Comparison of ENCODE assay signal across 28 cellular contexts in the genomic region with DNA sequence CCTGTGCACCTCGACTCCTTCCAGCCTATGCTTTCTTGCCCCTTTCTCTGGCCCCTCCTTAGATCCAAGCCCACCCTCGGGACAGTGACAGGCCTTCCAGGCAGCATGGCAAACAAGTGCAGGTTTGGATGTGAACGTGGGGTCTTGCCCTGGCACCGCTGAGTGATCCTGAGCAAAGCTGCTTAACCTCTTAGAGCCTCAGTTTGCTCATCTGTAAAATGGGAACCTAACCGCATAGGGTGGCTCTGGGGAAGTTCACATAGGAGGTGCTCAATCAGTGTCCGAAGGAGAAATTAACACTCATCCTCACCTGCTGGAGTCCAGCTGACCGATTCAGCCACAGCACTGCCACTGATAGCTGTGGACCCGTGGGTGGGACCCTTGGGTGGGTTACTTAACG. TPM values are rescaled to one million over a fixed set of nuclear protein-coding genes. Genes with fewer than 3 reads are reported as not detected.
"Had no signal": no experiment of that assay in that cellular context is flagged by ENCODE, and none has a peak within 500 bp of the region (broad histone marks: within the 10 kb centered on the region; RNA-seq: fewer than 3 reads in every experiment).

No MANE protein-coding gene starts in this region.

- H3K27me3 ChIP-seq: gastroesophageal sphincter had no signal

- DNase-seq: activated CD4-positive, alpha-beta memory T cell treated with anti-CD3 and anti-CD28 coated beads, Interleukin-2, amount 10 ng/mL, durations not matched to agents 7 days and 5 days; activated CD4-positive, alpha-beta T cell treated with anti-CD3 and anti-CD28 coated beads for 1 hour; activated CD4-positive, alpha-beta T cell treated with anti-CD3 and anti-CD28 coated beads, Interleukin-2, amount 10 ng/mL, durations not matched to agents 7 days and 5 days; activated CD8-positive, alpha-beta memory T cell treated with anti-CD3 and anti-CD28 coated beads, Interleukin-2, amount 50 U/mL, for 48 hours; activated gamma-delta T cell; activated naive CD4-positive, alpha-beta T cell treated with anti-CD3 and anti-CD28 coated beads, Interleukin-2, amount 10 ng/mL, durations not matched to agents 7 days and 5 days; activated T-cell treated with anti-CD3 and anti-CD28 coated beads, Interleukin-2, amount 50 U/mL, for 24 hours; amniotic stem cell; central memory CD4-positive, alpha-beta T cell; effector CD8-positive, alpha-beta T cell; erythroblast; hippocampal formation; left colon; mammary epithelial cell; midbrain; naive thymus-derived CD8-positive, alpha-beta T cell; stimulated activated CD4-positive, alpha-beta T cell treated with anti-CD3 and anti-CD28 coated beads, Interleukin-4, amount 100 ng/mL, for 24 hours; T-helper 2 cell; trophoblast cell had no signal

- H3K4me3 ChIP-seq: gastroesophageal sphincter, skin epidermis, thoracic aorta had no signal

- H3K27me3 Mint-ChIP-seq: activated CD4-positive, alpha-beta memory T cell treated with anti-CD3 and anti-CD28 coated beads, Interleukin-2, amount 10 ng/mL, durations not matched to agents 7 days and 5 days; activated CD4-positive, alpha-beta T cell treated with anti-CD3 and anti-CD28 coated beads, Interleukin-2, amount 10 ng/mL, durations not matched to agents 7 days and 5 days; activated T-cell treated with anti-CD3 and anti-CD28 coated beads, Interleukin-2, amount 50 U/mL, for 24 hours; naive thymus-derived CD8-positive, alpha-beta T cell; stimulated activated naive CD8-positive, alpha-beta T cell treated with anti-CD3 and anti-CD28 coated beads, Interleukin-15, Interleukin-2, amounts not matched to agents 100 ng/mL and 50 ng/mL, for 24 hours had no signal

- H3K27ac Mint-ChIP-seq: activated CD4-positive, alpha-beta memory T cell treated with anti-CD3 and anti-CD28 coated beads, Interleukin-2, amount 10 ng/mL, durations not matched to agents 7 days and 5 days; activated CD4-positive, alpha-beta T cell treated with anti-CD3 and anti-CD28 coated beads, Interleukin-2, amount 10 ng/mL, durations not matched to agents 7 days and 5 days; activated naive CD4-positive, alpha-beta T cell treated with anti-CD3 and anti-CD28 coated beads, Interleukin-2, amount 10 ng/mL, durations not matched to agents 7 days and 5 days; activated T-cell treated with anti-CD3 and anti-CD28 coated beads, Interleukin-2, amount 50 U/mL, for 24 hours; stimulated activated effector memory CD8-positive, alpha-beta T cell treated with anti-CD3 and anti-CD28 coated beads, Interleukin-12 subunit alpha, Interleukin-12 subunit beta, amount 100 ng/mL, for 72 hours; stimulated activated naive CD8-positive, alpha-beta T cell treated with anti-CD3 and anti-CD28 coated beads, Interleukin-15, Interleukin-2, amounts not matched to agents 100 ng/mL and 50 ng/mL, for 24 hours had no signal

- H3K4me3 Mint-ChIP-seq: activated CD4-positive, alpha-beta memory T cell treated with anti-CD3 and anti-CD28 coated beads, Interleukin-2, amount 10 ng/mL, durations not matched to agents 7 days and 5 days; activated CD4-positive, alpha-beta T cell treated with anti-CD3 and anti-CD28 coated beads, Interleukin-2, amount 10 ng/mL, durations not matched to agents 7 days and 5 days; activated naive CD4-positive, alpha-beta T cell treated with anti-CD3 and anti-CD28 coated beads, Interleukin-2, amount 10 ng/mL, durations not matched to agents 7 days and 5 days; activated T-cell treated with anti-CD3 and anti-CD28 coated beads, Interleukin-2, amount 50 U/mL, for 24 hours; naive thymus-derived CD8-positive, alpha-beta T cell; stimulated activated effector memory CD8-positive, alpha-beta T cell treated with anti-CD3 and anti-CD28 coated beads, Interleukin-12 subunit alpha, Interleukin-12 subunit beta, amount 100 ng/mL, for 72 hours; stimulated activated naive CD8-positive, alpha-beta T cell treated with anti-CD3 and anti-CD28 coated beads, Interleukin-15, Interleukin-2, amounts not matched to agents 100 ng/mL and 50 ng/mL, for 24 hours had no signal

- H3K36me3 Mint-ChIP-seq: activated naive CD4-positive, alpha-beta T cell treated with anti-CD3 and anti-CD28 coated beads, Interleukin-2, amount 10 ng/mL, durations not matched to agents 7 days and 5 days; naive thymus-derived CD8-positive, alpha-beta T cell; stimulated activated effector memory CD8-positive, alpha-beta T cell treated with anti-CD3 and anti-CD28 coated beads, Interleukin-12 subunit alpha, Interleukin-12 subunit beta, amount 100 ng/mL, for 72 hours had no signal

- H3K4me1 Mint-ChIP-seq: activated CD4-positive, alpha-beta memory T cell treated with anti-CD3 and anti-CD28 coated beads, Interleukin-2, amount 10 ng/mL, durations not matched to agents 7 days and 5 days; activated CD4-positive, alpha-beta T cell treated with anti-CD3 and anti-CD28 coated beads, Interleukin-2, amount 10 ng/mL, durations not matched to agents 7 days and 5 days; activated naive CD4-positive, alpha-beta T cell treated with anti-CD3 and anti-CD28 coated beads, Interleukin-2, amount 10 ng/mL, durations not matched to agents 7 days and 5 days; naive thymus-derived CD8-positive, alpha-beta T cell had no signal

- ATAC-seq: gastroesophageal sphincter; left colon; naive thymus-derived CD8-positive, alpha-beta T cell; stimulated activated effector memory CD8-positive, alpha-beta T cell treated with anti-CD3 and anti-CD28 coated beads, Interleukin-12 subunit alpha, Interleukin-12 subunit beta, amount 100 ng/mL, for 72 hours had no signal

- H3K36me3 ChIP-seq: neutrophil had no signal

- H3K9me3 ChIP-seq: gastroesophageal sphincter, neutrophil, thoracic aorta had no signal

- H3K9me3 Mint-ChIP-seq: activated CD4-positive, alpha-beta memory T cell treated with anti-CD3 and anti-CD28 coated beads, Interleukin-2, amount 10 ng/mL, durations not matched to agents 7 days and 5 days; activated CD4-positive, alpha-beta T cell treated with anti-CD3 and anti-CD28 coated beads, Interleukin-2, amount 10 ng/mL, durations not matched to agents 7 days and 5 days; activated naive CD4-positive, alpha-beta T cell treated with anti-CD3 and anti-CD28 coated beads, Interleukin-2, amount 10 ng/mL, durations not matched to agents 7 days and 5 days; activated T-cell treated with anti-CD3 and anti-CD28 coated beads, Interleukin-2, amount 50 U/mL, for 24 hours; naive thymus-derived CD8-positive, alpha-beta T cell; stimulated activated effector memory CD8-positive, alpha-beta T cell treated with anti-CD3 and anti-CD28 coated beads, Interleukin-12 subunit alpha, Interleukin-12 subunit beta, amount 100 ng/mL, for 72 hours; stimulated activated naive CD8-positive, alpha-beta T cell treated with anti-CD3 and anti-CD28 coated beads, Interleukin-15, Interleukin-2, amounts not matched to agents 100 ng/mL and 50 ng/mL, for 24 hours had no signal

- FAIRE-seq: colon, keratinocyte, urothelium cell line had no signal

- H3K27ac ChIP-seq: neutrophil had no signal

RNA-seq across cellular contexts. Expression of a gene that starts 7.2 kb away (rescaled TPM):
- total RNA-seq: activated CD4-positive, alpha-beta T cell treated with anti-CD3 and anti-CD28 coated beads, Interleukin-2, amount 10 ng/mL, durations not matched to agents 7 days and 5 days; naive thymus-derived CD8-positive, alpha-beta T cell had no signal
